In genomic region chr13:91406619-91407018, GRCh38 we compare ENCODE assay signal across 9 cellular contexts. TPM values are rescaled to one million over a fixed set of nuclear protein-coding genes. Genes with fewer than 3 reads are reported as not detected.
A peak's percentile ranks its signal among the peaks of the same experiment; 100 is the strongest.
DNase-seq lines count a peak whose midpoint lies in the region; ATAC-seq and TF ChIP-seq lines count a peak whose summit lies in the region.
"Had no signal": no experiment of that assay in that cellular context is flagged by ENCODE, and none has a peak within 500 bp of the region (broad histone marks: within the 10 kb centered on the region; RNA-seq: fewer than 3 reads in every experiment).

No MANE protein-coding gene starts in this region.

- no peaks in the 10 kb centered on the region for H3K4me1 ChIP-seq in prostate gland (replicated peaks)

- DNase-seq in NCI-H1436 (lab: John Stamatoyannopoulos, UW), result peak; percentile 34
- no peak for DNase-seq in NCI-H1436 treated with DMSO at 0.1 percent for 48 hours (lab: John Stamatoyannopoulos, UW)
- peak; percentile 30 to 79 for DNase-seq in NCI-H524 (lab: John Stamatoyannopoulos, UW)
- DNase-seq in astrocyte of the hippocampus (ENCODE audit: low read depth, low spot score), result peak; percentile 50
- DNase-seq in medulla oblongata (ENCODE audit: extremely low spot score), result peak; percentile 56
- no peak for DNase-seq in prostate gland (ENCODE audit: low spot score)

- no peak overlapping the region for H3K27ac ChIP-seq in prostate gland
- H3K27ac ChIP-seq: BLaER1 treated with 17β-estradiol and CSF1 and Interleukin-3, amounts not matched to agents 10 nM and 100 nM had no signal

- intact Hi-C loops in prostate gland (cut with DNase I), result no loop called here

- H3K36me3 ChIP-seq in prostate gland, result no peaks in the 10 kb centered on the region
- H3K36me3 ChIP-seq: BLaER1 treated with 17β-estradiol and CSF1 and Interleukin-3, amounts not matched to agents 10 nM and 100 nM had no signal

- peak in 1 of 4 experiments; percentile 15 for TF ChIP-seq CTCF in prostate gland (IDR thresholded peaks at IDR 0.05)

- H3K9me3 ChIP-seq in prostate gland, result no peaks in the 10 kb centered on the region

- H3K4me3 ChIP-seq in prostate gland, result no peak overlapping the region
- H3K4me3 ChIP-seq: BLaER1 treated with 17β-estradiol and CSF1 and Interleukin-3, amounts not matched to agents 10 nM and 100 nM had no signal

- ATAC-seq in GM19043 (IDR thresholded peaks at IDR 0.05; ENCODE audit: low read depth, unreplicated experiment) (peak; percentile 60), HG03175 (IDR thresholded peaks at IDR 0.05; ENCODE audit: unreplicated experiment) (peak; percentile 57)

- 57% methylated on average over 5 of the region's 5 CpGs for WGBS in prostate gland

- no peaks in the 10 kb centered on the region for H3K27me3 ChIP-seq in prostate gland (replicated peaks; ENCODE audit: insufficient read depth)
- H3K27me3 ChIP-seq: BLaER1 treated with 17β-estradiol and CSF1 and Interleukin-3, amounts not matched to agents 10 nM and 100 nM had no signal

- TF ChIP-seq POLR2A in prostate gland (IDR thresholded peaks at IDR 0.05), result no peak

RNA-seq across cellular contexts. Expression of gene GPC5, which starts 8.2 kb away (rescaled TPM):
- total RNA-seq in prostate gland, result 10 to 100 TPM in 1 of 2 donors, under 1 TPM in 1; 0.23 to 35.0 TPM

RNA-seq across cellular contexts. Expression of gene MIR17HG, which starts 59.1 kb away (rescaled TPM):
- 1 to 10 TPM; 1.0 to 2.9 TPM for total RNA-seq in prostate gland

Comparison
In these comparisons a context has a peak if more than half of its experiments do, and no peak if none do; other contexts are left out.
1. DNase-seq: peak in NCI-H1436 (single experiment), NCI-H524 (2 of 2), astrocyte of the hippocampus (single experiment) and medulla oblongata (single experiment); none in NCI-H1436 treated with DMSO at 0.1 percent for 48 hours (single experiment) and prostate gland (single experiment).